In genomic region chr22:17400305-17400704, GRCh38 we compare ENCODE assay signal across 19 cellular contexts. TPM values are rescaled to one million over a fixed set of nuclear protein-coding genes. Genes with fewer than 3 reads are reported as not detected.
DNase-seq lines count a peak whose midpoint lies in the region; ATAC-seq and TF ChIP-seq lines count a peak whose summit lies in the region.
"Had no signal": no experiment of that assay in that cellular context is flagged by ENCODE, and none has a peak within 500 bp of the region (broad histone marks: within the 10 kb centered on the region; RNA-seq: fewer than 3 reads in every experiment).

No MANE protein-coding gene starts in this region.

- H3K27me3 Mint-ChIP-seq in T-helper 17 cell = peaks cover 13% of the 10 kb centered on the region
- peaks cover 5% of the 10 kb centered on the region for H3K27me3 Mint-ChIP-seq in activated T-helper 17 cell treated with anti-CD3 and anti-CD28 coated beads, Interleukin-2, amount 50 U/mL, for 72 hours

- ATAC-seq in T-helper 17 cell (no peak), psoas muscle (peak in 3 of 4 donors; percentile 31 to 61 (median 48))
- no peak for ATAC-seq in activated T-helper 17 cell treated with anti-CD3 and anti-CD28 coated beads, Interleukin-2, amount 50 U/mL, for 72 hours (replicated peaks)
- ATAC-seq: CD8-positive, alpha-beta T cell; GM12878 had no signal

- no peak overlapping the region for H3K4me3 Mint-ChIP-seq in T-helper 17 cell
- no peak overlapping the region for H3K4me3 Mint-ChIP-seq in activated T-helper 17 cell treated with anti-CD3 and anti-CD28 coated beads, Interleukin-2, amount 50 U/mL, for 72 hours
- H3K4me3 Mint-ChIP-seq: CD8-positive, alpha-beta T cell had no signal

- H3K27me3 ChIP-seq in psoas muscle (ENCODE audit: insufficient read depth in 3 of 3, low read length in 2 of 3) = no peaks in the 10 kb centered on the region

- H3K9me3 ChIP-seq in T-helper 17 cell (ENCODE audit: control insufficient read depth, low read length, poor library complexity, severe bottlenecking) (no peaks in the 10 kb centered on the region), psoas muscle (no peaks in the 10 kb centered on the region)

- 66 to 74% (median 68%) methylated on average over 3 of the region's 3 CpGs for WGBS in psoas muscle, 3 donors

- intact Hi-C loops in psoas muscle (cut with DNase I) = loop anchor here in 1 of 2 donors (2.0 kb wide), 1 partner anchor 16 kb away; no protein-coding TSS in a partner anchor

- H3K36me3 ChIP-seq in psoas muscle (ENCODE audit: insufficient read depth in 1 of 2, low read depth in 1 of 2) = no peaks in the 10 kb centered on the region

- no peaks in the 10 kb centered on the region for H3K9me3 Mint-ChIP-seq in activated T-helper 17 cell treated with anti-CD3 and anti-CD28 coated beads, Interleukin-2, amount 50 U/mL, for 72 hours
- H3K9me3 Mint-ChIP-seq: CD8-positive, alpha-beta T cell had no signal

- H3K4me3 ChIP-seq in fibroblast of the aortic adventitia (ENCODE audit: low read depth, low read length) = no peak overlapping the region
- no peak overlapping the region for H3K4me3 ChIP-seq in psoas muscle
- H3K4me3 ChIP-seq: GM12878, GM23248 had no signal

- H3K4me1 Mint-ChIP-seq in T-helper 17 cell = peaks cover 2% of the 10 kb centered on the region
- no peaks in the 10 kb centered on the region for H3K4me1 Mint-ChIP-seq in activated T-helper 17 cell treated with anti-CD3 and anti-CD28 coated beads, Interleukin-2, amount 50 U/mL, for 72 hours

- peaks cover 58% of the 10 kb centered on the region for H3K4me1 ChIP-seq in psoas muscle

- DNase-seq in NCI-H2029 treated with DMSO at 0.1 percent for 48 hours (lab: John Stamatoyannopoulos, UW) = peak; percentile 30
- DNase-seq in NCI-H2029 (lab: John Stamatoyannopoulos, UW) = no peak
- no peak for DNase-seq in T-helper 17 cell
- peak; percentile 1 for DNase-seq in fibroblast of the aortic adventitia (ENCODE audit: low read depth)
- no peak for DNase-seq in psoas muscle
- DNase-seq in activated effector memory CD4-positive, alpha-beta T cell treated with anti-CD3 and anti-CD28 coated beads, Interleukin-2, amount 50 U/mL, for 16 hours = no peak
- DNase-seq in GM19238 (ENCODE audit: insufficient read length, low spot score) = no peak
- DNase-seq: 8988T; CD8-positive, alpha-beta T cell; DND-41; GM23248; KBM-7; NCI-H146; NCI-H226; NCI-H526 treated with DMSO at 0.1 percent for 48 hours; SHP77 had no signal

- H3K36me3 Mint-ChIP-seq in T-helper 17 cell (ENCODE audit: low read depth) = peaks cover 5% of the 10 kb centered on the region
- no peaks in the 10 kb centered on the region for H3K36me3 Mint-ChIP-seq in activated T-helper 17 cell treated with anti-CD3 and anti-CD28 coated beads, Interleukin-2, amount 50 U/mL, for 72 hours (ENCODE audit: low read depth)
- H3K36me3 Mint-ChIP-seq: CD8-positive, alpha-beta T cell had no signal

- peak overlapping the region; percentile 79 for H3K27ac ChIP-seq in psoas muscle
- H3K27ac ChIP-seq: GM23248 had no signal

- peak overlapping the region; percentile 27 for H3K27ac Mint-ChIP-seq in T-helper 17 cell
- no peak overlapping the region for H3K27ac Mint-ChIP-seq in activated T-helper 17 cell treated with anti-CD3 and anti-CD28 coated beads, Interleukin-2, amount 50 U/mL, for 72 hours
- H3K27ac Mint-ChIP-seq: CD8-positive, alpha-beta T cell had no signal

- TF ChIP-seq CTCF in fibroblast of the aortic adventitia (IDR thresholded peaks at IDR 0.05; ENCODE audit: insufficient read depth, low read length) (no peak), psoas muscle (IDR thresholded peaks at IDR 0.05) (no peak)

RNA-seq across cellular contexts. Expression of gene CECR2, which starts 31.0 kb away (rescaled TPM):
- under 1 TPM in 1 of 2 donors, not detected in 1; 0.29 TPM for total RNA-seq in T-helper 17 cell
- total RNA-seq in fibroblast of the aortic adventitia (ENCODE audit: low replicate concordance) = 0.49 TPM in 1 of 2 replicates, not detected in the other
- 10 to 100 TPM; 19.6 to 24.1 (median 20.5) TPM for total RNA-seq in psoas muscle
- polyA plus RNA-seq in psoas muscle = 1 to 10 TPM; 1.7 to 8.1 (median 3.1) TPM
- total RNA-seq in activated T-helper 17 cell treated with anti-CD3 and anti-CD28 coated beads, Interleukin-2, amount 50 U/mL, for 72 hours = under 1 TPM; 0.06 to 0.19 TPM
- total RNA-seq: GM23248 had no signal
- polyA plus RNA-seq: BJ had no signal

Comparison
In these comparisons a context has a peak if more than half of its experiments do, and no peak if none do; other contexts are left out.
1. DNase-seq: peak in NCI-H2029 treated with DMSO at 0.1 percent for 48 hours (single experiment) and fibroblast of the aortic adventitia (single experiment); none in NCI-H2029 (single experiment), T-helper 17 cell (0 of 3), psoas muscle (0 of 2), activated effector memory CD4-positive, alpha-beta T cell treated with anti-CD3 and anti-CD28 coated beads, Interleukin-2, amount 50 U/mL, for 16 hours (single experiment) and GM19238 (single experiment).
2. ATAC-seq: peak in psoas muscle (3 of 4); none in T-helper 17 cell (single experiment) and activated T-helper 17 cell treated with anti-CD3 and anti-CD28 coated beads, Interleukin-2, amount 50 U/mL, for 72 hours (single experiment).
3. RNA of gene CECR2, which starts 31.0 kb away (total RNA-seq): 19.6 to 24.1 TPM in psoas muscle; 0.29 TPM in T-helper 17 cell, 0.06 to 0.19 TPM in activated T-helper 17 cell treated with anti-CD3 and anti-CD28 coated beads, Interleukin-2, amount 50 U/mL, for 72 hours and 0.49 TPM in fibroblast of the aortic adventitia; every median in the first group is over 10 times any median in the second.